Comparison of ENCODE assay signal across 27 cellular contexts in genomic region chr1:233373226-233373625, GRCh38. TPM values are rescaled to one million over a fixed set of nuclear protein-coding genes. Genes with fewer than 3 reads are reported as not detected.
DNase-seq lines count a peak whose midpoint lies in the region; ATAC-seq, FAIRE-seq and TF ChIP-seq lines count a peak whose summit lies in the region.
"Had no signal": no experiment of that assay in that cellular context is flagged by ENCODE, and none has a peak within 500 bp of the region (broad histone marks: within the 10 kb centered on the region; RNA-seq: fewer than 3 reads in every experiment).

No MANE protein-coding gene starts in this region.

- peaks cover 0 to 2% of the 10 kb centered on the region in 2 donors for H3K27me3 Mint-ChIP-seq in natural killer cell treated with Interleukin-12 subunit alpha and Interleukin-12 subunit beta and Interleukin-15 and Interleukin-18, amount 100 ng/mL, for 72 hours
- peaks cover 0 to 2% of the 10 kb centered on the region in 2 donors for H3K27me3 Mint-ChIP-seq in natural killer cell (ENCODE audit: low read depth in 2 of 2)
- H3K27me3 Mint-ChIP-seq: CD4-positive, alpha-beta memory T cell had no signal

- no peak for TF ChIP-seq POLR2A in GM12892 (IDR thresholded peaks at IDR 0.05; ENCODE audit: low read depth, low read length)

- H3K27me3 ChIP-seq in dorsolateral prefrontal cortex = no peaks in the 10 kb centered on the region
- H3K27me3 ChIP-seq: BLaER1 treated with 17β-estradiol and CSF1 and Interleukin-3, amounts not matched to agents 10 nM and 100 nM had no signal

- ATAC-seq in natural killer cell treated with Interleukin-12 subunit alpha and Interleukin-12 subunit beta and Interleukin-15 and Interleukin-18, amount 100 ng/mL, for 72 hours = no peak
- ATAC-seq in natural killer cell (no peak), GM18520 (IDR thresholded peaks at IDR 0.05; ENCODE audit: unreplicated experiment) (no peak)
- ATAC-seq: A549 had no signal

- H3K27ac Mint-ChIP-seq in natural killer cell treated with Interleukin-12 subunit alpha and Interleukin-12 subunit beta and Interleukin-15 and Interleukin-18, amount 100 ng/mL, for 72 hours = peak overlapping the region in 1 of 2 donors; percentile 62
- H3K27ac Mint-ChIP-seq in natural killer cell = no peak overlapping the region
- H3K27ac Mint-ChIP-seq: CD4-positive, alpha-beta memory T cell had no signal

- H3K27ac ChIP-seq in dorsolateral prefrontal cortex = no peak overlapping the region
- H3K27ac ChIP-seq: 22Rv1; BLaER1 treated with 17β-estradiol and CSF1 and Interleukin-3, amounts not matched to agents 10 nM and 100 nM; GM23248 had no signal

- no peak for TF ChIP-seq CTCF in natural killer cell (IDR thresholded peaks at IDR 0.05)
- no peak for TF ChIP-seq CTCF in dorsolateral prefrontal cortex (IDR thresholded peaks at IDR 0.05 in 54 of 56, conservative IDR thresholded peaks at IDR 0.05 in 2 of 56; ENCODE audit: low read depth in 1 of 56, partially characterized antibody in 56 of 56)

- DNase-seq in natural killer cell treated with Interleukin-12 subunit alpha and Interleukin-12 subunit beta and Interleukin-15 and Interleukin-18, amount 100 ng/mL, for 72 hours (ENCODE audit: low spot score) = no peak
- DNase-seq in natural killer cell (no peak), M059J (ENCODE audit: low read depth) (peak; percentile 74), astrocyte of the hippocampus (ENCODE audit: low read depth, low spot score) (peak; percentile 61), GM12892 (ENCODE audit: insufficient read length) (no peak), globus pallidus (ENCODE audit: low spot score) (no peak), dorsolateral prefrontal cortex (no peak)
- DNase-seq: ACHN; AML-193; BE2C; Calu3; CD4-positive, alpha-beta memory T cell; COR-L47; DMS53; DMS79 treated with DMSO at 0.1 percent for 48 hours; GF-D8; GM23248; H7; HCEC 1CT had no signal

- no peak overlapping the region for H3K4me3 ChIP-seq in dorsolateral prefrontal cortex
- H3K4me3 ChIP-seq: A549; BLaER1 treated with 17β-estradiol and CSF1 and Interleukin-3, amounts not matched to agents 10 nM and 100 nM; GM23248 had no signal

- H3K9me3 Mint-ChIP-seq in natural killer cell treated with Interleukin-12 subunit alpha and Interleukin-12 subunit beta and Interleukin-15 and Interleukin-18, amount 100 ng/mL, for 72 hours = no peaks in the 10 kb centered on the region
- no peaks in the 10 kb centered on the region for H3K9me3 Mint-ChIP-seq in natural killer cell
- H3K9me3 Mint-ChIP-seq: CD4-positive, alpha-beta memory T cell had no signal

- intact Hi-C loops in natural killer cell (cut with micrococcal nuclease) (no loop called here), dorsolateral prefrontal cortex (cut with DNase I) (no loop called here)

- H3K4me3 Mint-ChIP-seq in natural killer cell treated with Interleukin-12 subunit alpha and Interleukin-12 subunit beta and Interleukin-15 and Interleukin-18, amount 100 ng/mL, for 72 hours = peak overlapping the region; percentile 67
- H3K4me3 Mint-ChIP-seq in natural killer cell = no peak overlapping the region
- H3K4me3 Mint-ChIP-seq: CD4-positive, alpha-beta memory T cell had no signal

- no peak for FAIRE-seq in GM12892 (lab: Jason Lieb, UNC)
- FAIRE-seq: A549, GM12891, GM19239, H1 had no signal

- no peaks in the 10 kb centered on the region for H3K36me3 Mint-ChIP-seq in natural killer cell treated with Interleukin-12 subunit alpha and Interleukin-12 subunit beta and Interleukin-15 and Interleukin-18, amount 100 ng/mL, for 72 hours
- H3K36me3 Mint-ChIP-seq in natural killer cell = no peaks in the 10 kb centered on the region
- H3K36me3 Mint-ChIP-seq: CD4-positive, alpha-beta memory T cell had no signal

- H3K4me1 Mint-ChIP-seq in natural killer cell treated with Interleukin-12 subunit alpha and Interleukin-12 subunit beta and Interleukin-15 and Interleukin-18, amount 100 ng/mL, for 72 hours (ENCODE audit: low read depth in 2 of 2) = peaks cover 0 to 10% of the 10 kb centered on the region in 2 donors
- no peaks in the 10 kb centered on the region for H3K4me1 Mint-ChIP-seq in natural killer cell
- H3K4me1 Mint-ChIP-seq: CD4-positive, alpha-beta memory T cell had no signal

RNA-seq across cellular contexts. Expression of gene MAP3K21, which starts 45.7 kb away (rescaled TPM):
- total RNA-seq in natural killer cell treated with Interleukin-12 subunit alpha and Interleukin-12 subunit beta and Interleukin-15 and Interleukin-18, amount 100 ng/mL, for 72 hours = 1 to 10 TPM in 1 of 2 donors, under 1 TPM in 1; 0.64 to 3.0 TPM
- total RNA-seq in natural killer cell (under 1 TPM; 0.14 to 0.70 (median 0.27) TPM), dorsolateral prefrontal cortex (10 to 100 TPM in 16 of 120 experiments, 1 to 10 TPM in 104; 4.0 to 12.8 (median 7.9) TPM)
- total RNA-seq in M059J (2014; rRNA removed; shearing (Covaris generic)) = 3.6 and 7.9 TPM in 2 replicates
- 0.04 TPM for polyA plus RNA-seq in GM12892 (2012; ENCODE audit: missing spikeins)
- total RNA-seq: G401, GM23248 had no signal

Comparison
In these comparisons a context has a peak if more than half of its experiments do, and no peak if none do; other contexts are left out.
1. DNase-seq: peak in M059J (single experiment) and astrocyte of the hippocampus (single experiment); none in natural killer cell treated with Interleukin-12 subunit alpha and Interleukin-12 subunit beta and Interleukin-15 and Interleukin-18, amount 100 ng/mL, for 72 hours (single experiment), natural killer cell (single experiment), GM12892 (single experiment), globus pallidus (single experiment) and dorsolateral prefrontal cortex (0 of 10).